In the genomic region with DNA sequence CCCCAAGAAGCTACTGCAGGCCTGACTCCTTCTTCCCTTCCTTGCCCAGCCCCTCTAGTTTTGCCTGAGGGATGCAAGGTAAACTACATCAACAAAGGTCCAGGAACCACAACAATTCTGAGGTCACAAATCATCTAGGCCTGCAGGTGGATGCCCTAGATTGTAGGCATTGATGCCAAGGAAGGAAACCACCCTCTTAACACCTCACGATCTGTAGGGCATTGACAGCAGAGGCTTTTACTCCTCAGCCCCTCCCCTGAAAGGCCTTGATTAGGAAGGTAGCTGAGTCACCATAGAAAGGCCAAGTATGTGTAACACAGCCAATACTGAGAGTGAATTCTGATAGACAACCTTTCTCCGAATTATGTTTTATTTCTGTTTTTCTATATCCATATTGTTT, we compare ENCODE assay signal across 12 cellular contexts. TPM values are rescaled to one million over a fixed set of nuclear protein-coding genes. Genes with fewer than 3 reads are reported as not detected.
DNase-seq lines count a peak whose midpoint lies in the region; ATAC-seq and TF ChIP-seq lines count a peak whose summit lies in the region.
"Had no signal": no experiment of that assay in that cellular context is flagged by ENCODE, and none has a peak within 500 bp of the region (broad histone marks: within the 10 kb centered on the region; RNA-seq: fewer than 3 reads in every experiment).

No MANE protein-coding gene starts in this region.

- no peak for TF ChIP-seq POLR2A in esophagus muscularis mucosa (IDR thresholded peaks at IDR 0.05; ENCODE audit: low read depth)
- TF ChIP-seq POLR2A in gastrocnemius medialis (IDR thresholded peaks at IDR 0.05) = no peak

- peak overlapping the region; percentile 10 for H3K27ac Mint-ChIP-seq in activated naive CD8-positive, alpha-beta T cell
- peak overlapping the region; percentile 79 to 91 for H3K27ac Mint-ChIP-seq in natural killer cell

- H3K4me3 ChIP-seq in KMS-11 (IDR thresholded peaks at IDR 0.05; ENCODE audit: insufficient read depth, low read depth, low read length) (no peak overlapping the region), esophagus muscularis mucosa (no peak overlapping the region), gastrocnemius medialis (no peak overlapping the region)
- H3K4me3 ChIP-seq: thoracic aorta had no signal

- no peaks in the 10 kb centered on the region for H3K79me2 ChIP-seq in KMS-11 (ENCODE audit: insufficient read depth, low read depth)

- no peaks in the 10 kb centered on the region for H3K27me3 Mint-ChIP-seq in activated T-cell treated with anti-CD3 and anti-CD28 coated beads, Interleukin-2, amount 50 U/mL, for 4 hours (ENCODE audit: low read depth)
- H3K27me3 Mint-ChIP-seq in activated naive CD8-positive, alpha-beta T cell = no peaks in the 10 kb centered on the region
- H3K27me3 Mint-ChIP-seq in natural killer cell (ENCODE audit: low read depth in 2 of 2) = no peaks in the 10 kb centered on the region

- no peaks in the 10 kb centered on the region for H3K36me3 ChIP-seq in KMS-11 (ENCODE audit: insufficient read depth)
- H3K36me3 ChIP-seq in esophagus muscularis mucosa = no peaks in the 10 kb centered on the region
- H3K36me3 ChIP-seq in gastrocnemius medialis = no peaks in the 10 kb centered on the region
- H3K36me3 ChIP-seq: thoracic aorta, WERI-Rb-1 had no signal

- no peak for TF ChIP-seq CTCF in KMS-11 (conservative IDR thresholded peaks at IDR 0.05; ENCODE audit: low read depth, low read length)
- TF ChIP-seq CTCF in natural killer cell (IDR thresholded peaks at IDR 0.05) = no peak
- no peak for TF ChIP-seq CTCF in esophagus muscularis mucosa (IDR thresholded peaks at IDR 0.05)
- TF ChIP-seq CTCF in gastrocnemius medialis (IDR thresholded peaks at IDR 0.05 in 4 of 5, conservative IDR thresholded peaks at IDR 0.05 in 1 of 5) = no peak

- peaks cover 4% of the 10 kb centered on the region for H3K36me3 Mint-ChIP-seq in activated T-cell treated with anti-CD3 and anti-CD28 coated beads, Interleukin-2, amount 50 U/mL, for 4 hours (ENCODE audit: insufficient read depth)
- H3K36me3 Mint-ChIP-seq in activated naive CD8-positive, alpha-beta T cell = no peaks in the 10 kb centered on the region
- no peaks in the 10 kb centered on the region for H3K36me3 Mint-ChIP-seq in natural killer cell

- H3K27me3 ChIP-seq in KMS-11 (ENCODE audit: insufficient read depth, low read depth) (no peaks in the 10 kb centered on the region), esophagus muscularis mucosa (no peaks in the 10 kb centered on the region), gastrocnemius medialis (no peaks in the 10 kb centered on the region)

- H3K4me2 ChIP-seq in KMS-11 = peak overlapping the region; percentile 46

- H3K9me3 Mint-ChIP-seq in activated T-cell treated with anti-CD3 and anti-CD28 coated beads, Interleukin-2, amount 50 U/mL, for 4 hours = peaks cover 4% of the 10 kb centered on the region
- no peaks in the 10 kb centered on the region for H3K9me3 Mint-ChIP-seq in activated naive CD8-positive, alpha-beta T cell (ENCODE audit: low read depth)
- H3K9me3 Mint-ChIP-seq in natural killer cell = no peaks in the 10 kb centered on the region

- H2AFZ ChIP-seq in KMS-11 (ENCODE audit: low read depth) = no peak overlapping the region

- WGBS in esophagus muscularis mucosa = 86% methylated on average over 2 of the region's 2 CpGs

- no peaks in the 10 kb centered on the region for H3K9me3 ChIP-seq in esophagus muscularis mucosa
- H3K9me3 ChIP-seq in gastrocnemius medialis = no peaks in the 10 kb centered on the region
- H3K9me3 ChIP-seq: thoracic aorta had no signal

- H3K4me3 Mint-ChIP-seq in activated T-cell treated with anti-CD3 and anti-CD28 coated beads, Interleukin-2, amount 50 U/mL, for 4 hours = no peak overlapping the region
- H3K4me3 Mint-ChIP-seq in activated naive CD8-positive, alpha-beta T cell = no peak overlapping the region
- H3K4me3 Mint-ChIP-seq in natural killer cell = no peak overlapping the region

- peak; percentile 56 to 68 for ATAC-seq in activated T-cell treated with anti-CD3 and anti-CD28 coated beads, Interleukin-2, amount 50 U/mL, for 4 hours
- ATAC-seq in natural killer cell (peak; percentile 73 to 83 (median 80)), HG02884 (IDR thresholded peaks at IDR 0.05; ENCODE audit: unreplicated experiment) (no peak), gastrocnemius medialis (no peak)

- peaks cover 40% of the 10 kb centered on the region for H3K4me1 Mint-ChIP-seq in activated T-cell treated with anti-CD3 and anti-CD28 coated beads, Interleukin-2, amount 50 U/mL, for 4 hours (ENCODE audit: low read depth)
- H3K4me1 Mint-ChIP-seq in activated naive CD8-positive, alpha-beta T cell (ENCODE audit: low read depth) = peaks cover 33% of the 10 kb centered on the region
- peaks cover 36 to 39% of the 10 kb centered on the region in 2 donors for H3K4me1 Mint-ChIP-seq in natural killer cell

- no peaks in the 10 kb centered on the region for H4K20me1 ChIP-seq in KMS-11 (ENCODE audit: insufficient read depth)

- in situ Hi-C loops in gastrocnemius medialis (cut with MboI; ENCODE audit: low sequenced_read_pairs in 4 of 4) = no loop called here

- intact Hi-C loops in natural killer cell (cut with micrococcal nuclease) = loop anchor here (10.0 kb wide), 1 partner anchor 82 kb away; no protein-coding TSS in a partner anchor
- intact Hi-C loops in esophagus muscularis mucosa (cut with DNase I) = no loop called here
- intact Hi-C loops in gastrocnemius medialis (cut with DNase I; ENCODE audit: low total_unique reads) = no loop called here

- H3K4me1 ChIP-seq in KMS-11 (ENCODE audit: low read depth, poor library complexity, severe bottlenecking) (peaks cover 37% of the 10 kb centered on the region), esophagus muscularis mucosa (peaks cover 9 to 25% (median 10%) of the 10 kb centered on the region in 4 donors), gastrocnemius medialis (peaks cover 5% of the 10 kb centered on the region in 2 donors)

- H3K27ac ChIP-seq in KMS-11 (peak overlapping the region; percentile 43), esophagus muscularis mucosa (replicated peaks in 1 of 4) (no peak overlapping the region), gastrocnemius medialis (no peak overlapping the region)
- H3K27ac ChIP-seq: thoracic aorta, WERI-Rb-1 had no signal

- TF ChIP-seq EP300 in esophagus muscularis mucosa (IDR thresholded peaks at IDR 0.05) = no peak

- DNase-seq in activated T-cell treated with anti-CD3 and anti-CD28 coated beads, Interleukin-2, amount 50 U/mL, for 4 hours = no peak
- DNase-seq in activated T-cell treated with anti-CD3 and anti-CD28 coated beads for 4 hours (no peak), natural killer cell (no peak), esophagus muscularis mucosa (ENCODE audit: extremely low spot score) (no peak), gastrocnemius medialis (no peak)
- DNase-seq: IMR-90, NCI-H2171, WERI-Rb-1 had no signal

- no peak overlapping the region; the same call in 1 of the 2 replicates for H3K9ac ChIP-seq in KMS-11

RNA-seq across cellular contexts. Expression of gene FAM3C, which starts 46.7 kb away (rescaled TPM):
- total RNA-seq in activated T-cell treated with anti-CD3 and anti-CD28 coated beads, Interleukin-2, amount 50 U/mL, for 4 hours = 10 to 100 TPM; 32.9 to 33.5 (median 33.1) TPM
- total RNA-seq in natural killer cell (10 to 100 TPM; 24.3 to 42.1 (median 37.0) TPM), esophagus muscularis mucosa (10 to 100 TPM; 26.6 to 41.9 (median 30.7) TPM), gastrocnemius medialis (10 to 100 TPM in 3 of 4 donors, 1 to 10 TPM in 1; 9.7 to 17.5 (median 13.2) TPM)

Comparison
In these comparisons a context has a peak if more than half of its experiments do, and no peak if none do; other contexts are left out.
1. ATAC-seq: peak in activated T-cell treated with anti-CD3 and anti-CD28 coated beads, Interleukin-2, amount 50 U/mL, for 4 hours (2 of 2) and natural killer cell (3 of 3); none in HG02884 (single experiment) and gastrocnemius medialis (0 of 2).